Comparison of ENCODE assay signal across 11 cellular contexts in genomic region chr4:88341227-88342192, GRCh38. TPM values are rescaled to one million over a fixed set of nuclear protein-coding genes. Genes with fewer than 3 reads are reported as not detected.
DNase-seq lines count a peak whose midpoint lies in the region; ATAC-seq and TF ChIP-seq lines count a peak whose summit lies in the region.
"Had no signal": no experiment of that assay in that cellular context is flagged by ENCODE, and none has a peak within 500 bp of the region (broad histone marks: within the 10 kb centered on the region; RNA-seq: fewer than 3 reads in every experiment).

No MANE protein-coding gene starts in this region.

- intact Hi-C loops in Right ventricle myocardium inferior (cut with DNase I), result loop anchor here (2.0 kb wide), 2 partner anchors 47 to 57 kb away; partner anchors contain the start of gene PPM1K
- intact Hi-C loops in cardiac septum (cut with DNase I), result loop anchor here (2.0 to 5.0 kb wide), 2 partner anchors 44 to 57 kb away; partner anchors contain the start of gene PPM1K
- intact Hi-C loops in lower lobe of right lung (cut with DNase I), result no loop called here

- H3K36me3 ChIP-seq in lower lobe of right lung, result no peaks in the 10 kb centered on the region

- peak; percentile 97 for ATAC-seq in Right ventricle myocardium inferior
- peak; percentile 76 to 81 for ATAC-seq in lower lobe of right lung
- no peak for ATAC-seq in HG03159 (IDR thresholded peaks at IDR 0.05; ENCODE audit: unreplicated experiment)

- H3K4me3 ChIP-seq in cardiac fibroblast (replicated peaks in 1 of 2; ENCODE audit: low read depth in 2 of 2, low read length in 2 of 2), result no peak overlapping the region
- no peak overlapping the region for H3K4me3 ChIP-seq in lower lobe of right lung

- no peak for DNase-seq in Right ventricle myocardium inferior (ENCODE audit: missing footprints)
- no peak for DNase-seq in cardiac septum (ENCODE audit: low spot score)
- peak; percentile 94 to 96 for DNase-seq in cardiac fibroblast (ENCODE audit: low read depth in 2 of 2)
- DNase-seq in lower lobe of right lung, result no peak
- DNase-seq in NCI-H1092 (lab: John Stamatoyannopoulos, UW), result no peak
- no peak for DNase-seq in NCI-H748 treated with DMSO at 0.1 percent for 48 hours (lab: John Stamatoyannopoulos, UW)
- no peak for DNase-seq in NCI-H748 (lab: John Stamatoyannopoulos, UW; ENCODE audit: unreplicated experiment)
- DNase-seq: activated T-cell treated with anti-CD3 and anti-CD28 coated beads for 4 hours; CD4-positive, CD25-positive, alpha-beta regulatory T cell had no signal

- H3K4me1 ChIP-seq in lower lobe of right lung, result peaks cover 5% of the 10 kb centered on the region
- H3K4me1 ChIP-seq: parathyroid adenoma had no signal

- no peaks in the 10 kb centered on the region for H3K27me3 ChIP-seq in lower lobe of right lung (ENCODE audit: low read depth)

- no peak for TF ChIP-seq CTCF in cardiac fibroblast (IDR thresholded peaks at IDR 0.05; ENCODE audit: low read depth, low read length)
- TF ChIP-seq CTCF in lower lobe of right lung (IDR thresholded peaks at IDR 0.05), result no peak

- H3K27ac ChIP-seq in lower lobe of right lung, result no peak overlapping the region
- H3K27ac ChIP-seq: parathyroid adenoma had no signal

- H3K9me3 ChIP-seq in lower lobe of right lung, result no peaks in the 10 kb centered on the region

RNA-seq across cellular contexts. Expression of gene HERC6, which starts 37.1 kb away (rescaled TPM):
- total RNA-seq in Right ventricle myocardium inferior, result 6.1 TPM
- total RNA-seq in cardiac septum, result 10.0 TPM
- 15.8 TPM for total RNA-seq in lower lobe of right lung

RNA-seq across cellular contexts. Expression of gene PPM1K, which starts 57.1 kb away (rescaled TPM):
- total RNA-seq in Right ventricle myocardium inferior (125 TPM), cardiac septum (210 TPM), lower lobe of right lung (36.5 TPM)

Comparison
In these comparisons a context has a peak if more than half of its experiments do, and no peak if none do; other contexts are left out.
1. DNase-seq: peak in cardiac fibroblast (2 of 2); none in Right ventricle myocardium inferior (single experiment), cardiac septum (single experiment), lower lobe of right lung (single experiment), NCI-H1092 (single experiment), NCI-H748 treated with DMSO at 0.1 percent for 48 hours (single experiment) and NCI-H748 (single experiment).